In genomic region chr22:30978304-30978962, GRCh38 we compare ENCODE assay signal across 17 cellular contexts. TPM values are rescaled to one million over a fixed set of nuclear protein-coding genes. Genes with fewer than 3 reads are reported as not detected.
DNase-seq lines count a peak whose midpoint lies in the region; ATAC-seq and TF ChIP-seq lines count a peak whose summit lies in the region.
"Had no signal": no experiment of that assay in that cellular context is flagged by ENCODE, and none has a peak within 500 bp of the region (broad histone marks: within the 10 kb centered on the region; RNA-seq: fewer than 3 reads in every experiment).

No MANE protein-coding gene starts in this region.

- H3K23ac ChIP-seq in mesendoderm (ENCODE audit: low read length), result no peak overlapping the region

- peaks cover 12 to 15% of the 10 kb centered on the region in 2 donors for H3K4me1 Mint-ChIP-seq in natural killer cell treated with Interleukin-12 subunit alpha and Interleukin-12 subunit beta and Interleukin-15 and Interleukin-18, amount 100 ng/mL, for 72 hours (ENCODE audit: low read depth in 2 of 2)

- H3K27me3 ChIP-seq in HL-60 (ENCODE audit: insufficient read depth, poor library complexity, severe bottlenecking) (no peaks in the 10 kb centered on the region), mesendoderm (ENCODE audit: insufficient read depth, low read length, poor library complexity) (no peaks in the 10 kb centered on the region)
- H3K27me3 ChIP-seq: BLaER1 had no signal

- H3K9me3 Mint-ChIP-seq in natural killer cell treated with Interleukin-12 subunit alpha and Interleukin-12 subunit beta and Interleukin-15 and Interleukin-18, amount 100 ng/mL, for 72 hours, result peaks cover 29% of the 10 kb centered on the region

- H4K5ac ChIP-seq in mesendoderm (ENCODE audit: low read length), result no peak overlapping the region

- no peak overlapping the region for H3K18ac ChIP-seq in mesendoderm (ENCODE audit: low read length)

- H3K79me1 ChIP-seq in mesendoderm (ENCODE audit: low read length), result peaks cover 20% of the 10 kb centered on the region

- no peaks in the 10 kb centered on the region for H3K4me1 ChIP-seq in mesendoderm (ENCODE audit: control insufficient read depth, low read depth, low read length)
- H3K4me1 ChIP-seq: BLaER1 had no signal

- peaks cover 9% of the 10 kb centered on the region for H3K79me2 ChIP-seq in mesendoderm (ENCODE audit: control insufficient read depth, insufficient read depth, low read length)

- H2AK5ac ChIP-seq in mesendoderm (ENCODE audit: low read length), result no peak overlapping the region

- H3K56ac ChIP-seq in mesendoderm (ENCODE audit: low read length), result no peak overlapping the region

- H2BK5ac ChIP-seq in mesendoderm (ENCODE audit: low read length), result no peak overlapping the region

- H3K4me3 Mint-ChIP-seq in natural killer cell treated with Interleukin-12 subunit alpha and Interleukin-12 subunit beta and Interleukin-15 and Interleukin-18, amount 100 ng/mL, for 72 hours, result peak overlapping the region; percentile 11
- H3K4me3 Mint-ChIP-seq: CD8-positive, alpha-beta memory T cell; T-helper 2 cell treated with Interferon-gamma antibody and Interleukin-4, amounts not matched to agents 5 μg/mL and 100 μg/mL, for 36 hours had no signal

- no peak for TF ChIP-seq POLR2A in NB4 (IDR thresholded peaks at IDR 0.05; ENCODE audit: extremely low read depth, insufficient read length)

- no peak overlapping the region for H3K9ac ChIP-seq in mesendoderm (ENCODE audit: low read length)
- H3K9ac ChIP-seq: BLaER1 had no signal

- H3K4me2 ChIP-seq in mesendoderm (ENCODE audit: low read length), result no peak overlapping the region
- H3K4me2 ChIP-seq: BLaER1 had no signal

- H3K36me3 Mint-ChIP-seq in natural killer cell treated with Interleukin-12 subunit alpha and Interleukin-12 subunit beta and Interleukin-15 and Interleukin-18, amount 100 ng/mL, for 72 hours, result peaks cover 61% of the 10 kb centered on the region

- no CpG with 5 or more reads among the region's 3 CpGs for WGBS in mesendoderm (ENCODE audit: extremely low coverage, insufficient coverage, low lambda C conversion rate)

- no peak overlapping the region for H2BK15ac ChIP-seq in mesendoderm (replicated peaks; ENCODE audit: low read depth)

- no peak overlapping the region for H4K8ac ChIP-seq in mesendoderm (ENCODE audit: low read depth, low read length)

- H3K36me3 ChIP-seq in mesendoderm (ENCODE audit: control insufficient read depth, insufficient read depth, low read length), result peaks cover 6% of the 10 kb centered on the region

- H2BK120ac ChIP-seq in mesendoderm (ENCODE audit: low read depth, low read length), result no peak overlapping the region

- DNase-seq in HL-60 (ENCODE audit: low read depth in 1 of 2, low spot score in 1 of 2) (peak in 1 of 2 experiments; percentile 76), NB4 (ENCODE audit: low read depth) (peak; percentile 82), SKM-1 treated with dmso at 0.1 percent for 144 hours (lab: John Stamatoyannopoulos, UW; ENCODE audit: unreplicated experiment) (peak; percentile 48), mesendoderm (no peak)
- no peak for DNase-seq in natural killer cell treated with Interleukin-12 subunit alpha and Interleukin-12 subunit beta and Interleukin-15 and Interleukin-18, amount 100 ng/mL, for 72 hours (ENCODE audit: low spot score)
- DNase-seq: CD8-positive, alpha-beta memory T cell; EL; HCEC 1CT; NCI-H1105 treated with DMSO at 0.1 percent for 48 hours; NCI-H187 treated with DMSO at 0.1 percent for 48 hours; NCI-H2171; Right ventricle myocardium superior; SW 1271 had no signal

- H3K4me3 ChIP-seq in HL-60 (replicated peaks; ENCODE audit: insufficient read depth, low read length) (no peak overlapping the region), NB4 (ENCODE audit: low read depth, low read length) (no peak overlapping the region), mesendoderm (ENCODE audit: low read length) (no peak overlapping the region)
- H3K4me3 ChIP-seq: BLaER1 had no signal

- peak overlapping the region; percentile 52 for H3K27ac ChIP-seq in HL-60 (replicated peaks)
- H3K27ac ChIP-seq in mesendoderm (ENCODE audit: low read depth, low read length), result no peak overlapping the region
- H3K27ac ChIP-seq: BLaER1 had no signal

- peak in 1 of 2 donors; percentile 41 for ATAC-seq in natural killer cell treated with Interleukin-12 subunit alpha and Interleukin-12 subunit beta and Interleukin-15 and Interleukin-18, amount 100 ng/mL, for 72 hours
- ATAC-seq in GM21723 (IDR thresholded peaks at IDR 0.05; ENCODE audit: unreplicated experiment) (no peak), HG02759 (IDR thresholded peaks at IDR 0.05; ENCODE audit: unreplicated experiment) (no peak)

- no peaks in the 10 kb centered on the region for H3K27me3 Mint-ChIP-seq in natural killer cell treated with Interleukin-12 subunit alpha and Interleukin-12 subunit beta and Interleukin-15 and Interleukin-18, amount 100 ng/mL, for 72 hours
- H3K27me3 Mint-ChIP-seq: CD8-positive, alpha-beta memory T cell had no signal

- no peak overlapping the region for H3K27ac Mint-ChIP-seq in natural killer cell treated with Interleukin-12 subunit alpha and Interleukin-12 subunit beta and Interleukin-15 and Interleukin-18, amount 100 ng/mL, for 72 hours
- H3K27ac Mint-ChIP-seq: T-helper 2 cell treated with Interferon-gamma antibody and Interleukin-4, amounts not matched to agents 5 μg/mL and 100 μg/mL, for 36 hours had no signal

- TF ChIP-seq CTCF in HL-60 (IDR thresholded peaks at IDR 0.05; ENCODE audit: insufficient read depth, low read length) (no peak), NB4 (IDR thresholded peaks at IDR 0.05; ENCODE audit: low read depth, low read length) (no peak)

- H3K4ac ChIP-seq in mesendoderm (ENCODE audit: low read depth, low read length), result no peak overlapping the region

RNA-seq across cellular contexts. Expression of gene TUG1, which starts 9.4 kb away (rescaled TPM):
- total RNA-seq in natural killer cell treated with Interleukin-12 subunit alpha and Interleukin-12 subunit beta and Interleukin-15 and Interleukin-18, amount 100 ng/mL, for 72 hours, result 10 to 100 TPM; 52.1 to 71.1 TPM
- 93.2 TPM for polyA plus RNA-seq in mesendoderm (2013, experiment 1 of 2)
- 92.9 TPM for polyA plus RNA-seq in mesendoderm (2013, experiment 2 of 2)

RNA-seq across cellular contexts. Expression of gene MORC2, which starts 9.9 kb away (rescaled TPM):
- 10 to 100 TPM; 23.6 to 30.4 TPM for total RNA-seq in natural killer cell treated with Interleukin-12 subunit alpha and Interleukin-12 subunit beta and Interleukin-15 and Interleukin-18, amount 100 ng/mL, for 72 hours
- 48.8 TPM for polyA plus RNA-seq in mesendoderm (2013, experiment 1 of 2)
- 45.1 TPM for polyA plus RNA-seq in mesendoderm (2013, experiment 2 of 2)

Comparison
In these comparisons a context has a peak if more than half of its experiments do, and no peak if none do; other contexts are left out.
1. DNase-seq: peak in NB4 (single experiment) and SKM-1 treated with dmso at 0.1 percent for 144 hours (single experiment); none in natural killer cell treated with Interleukin-12 subunit alpha and Interleukin-12 subunit beta and Interleukin-15 and Interleukin-18, amount 100 ng/mL, for 72 hours (single experiment) and mesendoderm (single experiment).